Comparison of ENCODE assay signal across 33 cellular contexts in the genomic region with DNA sequence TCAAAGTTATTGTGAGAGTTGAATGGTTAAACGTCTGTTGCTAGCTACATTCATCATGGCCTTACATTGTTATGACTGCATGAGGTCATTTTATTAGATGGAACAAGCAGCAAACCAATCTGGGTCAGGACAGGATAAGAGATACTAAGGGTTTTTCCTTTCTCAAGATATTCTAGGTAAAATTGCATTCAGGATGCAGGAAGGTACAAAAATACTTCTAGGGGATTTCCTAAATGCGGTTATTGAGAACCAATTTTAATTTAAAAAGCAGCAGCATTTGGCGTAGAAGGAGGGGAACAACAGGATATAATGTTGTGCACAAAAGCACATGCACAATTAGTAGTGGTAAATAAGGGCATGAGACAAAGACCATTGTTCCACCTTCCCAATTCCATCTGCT. TPM values are rescaled to one million over a fixed set of nuclear protein-coding genes. Genes with fewer than 3 reads are reported as not detected.
DNase-seq lines count a peak whose midpoint lies in the region; ATAC-seq, FAIRE-seq and TF ChIP-seq lines count a peak whose summit lies in the region.
"Had no signal": no experiment of that assay in that cellular context is flagged by ENCODE, and none has a peak within 500 bp of the region (broad histone marks: within the 10 kb centered on the region; RNA-seq: fewer than 3 reads in every experiment).

No MANE protein-coding gene starts in this region.

- FAIRE-seq in GM12892 (lab: Jason Lieb, UNC): peak; percentile 71
- FAIRE-seq: kidney, RCC 7860 had no signal

- no peak overlapping the region for H2AFZ ChIP-seq in MM.1S (ENCODE audit: low read length)

- H3K9me3 ChIP-seq in BLaER1 (peaks cover 5% of the 10 kb centered on the region; the same call in 1 of the 2 replicates), MM.1S (replicated peaks; ENCODE audit: insufficient read depth, low read length) (no peaks in the 10 kb centered on the region), uterus (no peaks in the 10 kb centered on the region)
- H3K9me3 ChIP-seq in CD4-positive, alpha-beta memory T cell (ENCODE audit: control insufficient read depth in 1 of 2, low read length in 2 of 2): peaks cover 0 to 7% of the 10 kb centered on the region in 2 donors
- H3K9me3 ChIP-seq: BLaER1 treated with 17β-estradiol and CSF1 and Interleukin-3, amounts not matched to agents 10 nM and 100 nM; neutrophil; SJCRH30; thyroid gland had no signal

- no peak overlapping the region for H3K9ac ChIP-seq in BLaER1
- H3K9ac ChIP-seq in MM.1S (ENCODE audit: low read length): no peak overlapping the region
- H3K9ac ChIP-seq: BLaER1 treated with 17β-estradiol and CSF1 and Interleukin-3, amounts not matched to agents 10 nM and 100 nM had no signal

- H3K4me1 Mint-ChIP-seq in CD4-positive, alpha-beta memory T cell: no peaks in the 10 kb centered on the region
- H3K4me1 Mint-ChIP-seq: activated T-helper 17 cell treated with anti-CD3 and anti-CD28 coated beads, Interleukin-2, amount 50 U/mL, for 72 hours; memory B cell; stimulated activated naive CD8-positive, alpha-beta T cell treated with anti-CD3 and anti-CD28 coated beads, Interleukin-15, amount 100 ng/mL, for 72 hours; T-cell had no signal

- no peak overlapping the region for H3K4me3 Mint-ChIP-seq in CD4-positive, alpha-beta memory T cell
- H3K4me3 Mint-ChIP-seq: activated CD4-positive, alpha-beta memory T cell treated with anti-CD3 and anti-CD28 coated beads for 36 hours; activated naive CD8-positive, alpha-beta T cell; activated T-helper 17 cell treated with anti-CD3 and anti-CD28 coated beads, Interleukin-2, amount 50 U/mL, for 72 hours; dendritic cell treated with granulocyte-macrophage colony-stimulating factor and Interleukin-4, amounts not matched to agents 40 ng/mL and 50 ng/mL, for 4 days; memory B cell; stimulated activated naive CD8-positive, alpha-beta T cell treated with anti-CD3 and anti-CD28 coated beads, Interleukin-15, amount 100 ng/mL, for 72 hours; T-cell had no signal

- ATAC-seq in GM21786 (IDR thresholded peaks at IDR 0.05; ENCODE audit: unreplicated experiment): peak; percentile 44
- ATAC-seq in HG02623 (IDR thresholded peaks at IDR 0.05; ENCODE audit: unreplicated experiment): no peak
- ATAC-seq: activated T-helper 17 cell treated with anti-CD3 and anti-CD28 coated beads, Interleukin-2, amount 50 U/mL, for 72 hours; stimulated activated naive CD8-positive, alpha-beta T cell treated with anti-CD3 and anti-CD28 coated beads, Interleukin-15, amount 100 ng/mL, for 72 hours; T-cell had no signal

- peaks cover 3 to 28% (median 14%) of the 10 kb centered on the region in 8 donors for H3K9me3 Mint-ChIP-seq in CD4-positive, alpha-beta memory T cell
- H3K9me3 Mint-ChIP-seq: dendritic cell treated with granulocyte-macrophage colony-stimulating factor and Interleukin-4, amounts not matched to agents 40 ng/mL and 50 ng/mL, for 4 days had no signal

- POLR2A ChIA-PET in CD4-positive, alpha-beta memory T cell (lab: Charles Lee; ENCODE audit: partially characterized antibody): no interaction called here

- no peaks in the 10 kb centered on the region for H4K20me1 ChIP-seq in BLaER1
- no peaks in the 10 kb centered on the region for H4K20me1 ChIP-seq in MM.1S (ENCODE audit: insufficient read depth, low read length)
- H4K20me1 ChIP-seq: BLaER1 treated with 17β-estradiol and CSF1 and Interleukin-3, amounts not matched to agents 10 nM and 100 nM had no signal

- no peak for DNase-seq in GM12892 (ENCODE audit: insufficient read length)
- DNase-seq in MM.1S: peak; percentile 53
- DNase-seq in CD4-positive, alpha-beta memory T cell: no peak
- DNase-seq in uterus: no peak
- DNase-seq in inferior parietal cortex (ENCODE audit: extremely low spot score): no peak
- DNase-seq: activated CD4-positive, alpha-beta memory T cell treated with anti-CD3 and anti-CD28 coated beads for 36 hours; activated CD4-positive, CD25-positive, alpha-beta regulatory T cell; activated CD8-positive, alpha-beta memory T cell treated with anti-CD3 and anti-CD28 coated beads, Interleukin-2, amount 50 U/mL, for 48 hours; aorta; Calu3; kidney; NCI-H1092 treated with DMSO at 0.1 percent for 48 hours; NCI-H2029; NCI-H446 treated with DMSO at 0.1 percent for 48 hours; SJCRH30; stimulated activated CD4-positive, alpha-beta T cell treated with anti-CD3 and anti-CD28 coated beads, Interleukin-15, amount 100 ng/mL, for 24 hours; stimulated activated naive CD8-positive, alpha-beta T cell treated with anti-CD3 and anti-CD28 coated beads, Interleukin-15, amount 100 ng/mL, for 72 hours; T-cell; thyroid gland had no signal

- H3K27me3 ChIP-seq in BLaER1 (no peaks in the 10 kb centered on the region), MM.1S (replicated peaks; ENCODE audit: insufficient read depth, low read length) (no peaks in the 10 kb centered on the region), uterus (no peaks in the 10 kb centered on the region)
- H3K27me3 ChIP-seq in CD4-positive, alpha-beta memory T cell (ENCODE audit: insufficient read depth, low read length): no peaks in the 10 kb centered on the region
- H3K27me3 ChIP-seq: BLaER1 treated with 17β-estradiol and CSF1 and Interleukin-3, amounts not matched to agents 10 nM and 100 nM; cardiac muscle cell; neutrophil; SJCRH30; thyroid gland had no signal

- H3K27me3 Mint-ChIP-seq in CD4-positive, alpha-beta memory T cell: no peaks in the 10 kb centered on the region
- H3K27me3 Mint-ChIP-seq: activated CD4-positive, alpha-beta memory T cell treated with anti-CD3 and anti-CD28 coated beads for 36 hours; activated naive CD8-positive, alpha-beta T cell; activated T-helper 17 cell treated with anti-CD3 and anti-CD28 coated beads, Interleukin-2, amount 50 U/mL, for 72 hours; dendritic cell treated with granulocyte-macrophage colony-stimulating factor and Interleukin-4, amounts not matched to agents 40 ng/mL and 50 ng/mL, for 4 days; memory B cell; progenitor cell of endocrine pancreas; stimulated activated naive CD8-positive, alpha-beta T cell treated with anti-CD3 and anti-CD28 coated beads, Interleukin-15, amount 100 ng/mL, for 72 hours; T-cell had no signal

- peak overlapping the region; percentile 5; the same call in 1 of the 2 replicates for H3K4me2 ChIP-seq in BLaER1
- peak overlapping the region; percentile 16; the same call in 1 of the 2 replicates for H3K4me2 ChIP-seq in MM.1S (ENCODE audit: low read depth, low read length)

- intact Hi-C loops in CD4-positive, alpha-beta memory T cell (cut with micrococcal nuclease): loop anchor here (2.0 kb wide), 1 partner anchor 13 kb away; no protein-coding TSS in a partner anchor
- intact Hi-C loops in uterus (cut with DNase I; ENCODE audit: low total_unique reads): no loop called here

- no peak overlapping the region for H3K4me3 ChIP-seq in BLaER1
- H3K4me3 ChIP-seq in MM.1S (ENCODE audit: low read length): no peak overlapping the region
- no peak overlapping the region for H3K4me3 ChIP-seq in CD4-positive, alpha-beta memory T cell (ENCODE audit: low read length in 2 of 2)
- H3K4me3 ChIP-seq in uterus: no peak overlapping the region
- H3K4me3 ChIP-seq: BLaER1 treated with 17β-estradiol and CSF1 and Interleukin-3, amounts not matched to agents 10 nM and 100 nM; cardiac muscle cell; SJCRH30; thyroid gland had no signal

- no peaks in the 10 kb centered on the region for H3K9me2 ChIP-seq in MM.1S (replicated peaks; ENCODE audit: insufficient read depth, low read length)

- CTCF ChIA-PET in CD4-positive, alpha-beta memory T cell (lab: Charles Lee; ENCODE audit: partially characterized antibody): no interaction called here

- H3K4me1 ChIP-seq in BLaER1: no peaks in the 10 kb centered on the region
- H3K4me1 ChIP-seq in MM.1S (ENCODE audit: low read length): peaks cover 10% of the 10 kb centered on the region
- no peaks in the 10 kb centered on the region for H3K4me1 ChIP-seq in CD4-positive, alpha-beta memory T cell (ENCODE audit: insufficient read depth, low read length)
- H3K4me1 ChIP-seq in uterus: no peaks in the 10 kb centered on the region
- H3K4me1 ChIP-seq: SJCRH30, thyroid gland had no signal

- no peaks in the 10 kb centered on the region for H3K79me2 ChIP-seq in MM.1S (ENCODE audit: low read length)

- TF ChIP-seq CTCF in MM.1S (IDR thresholded peaks at IDR 0.05; ENCODE audit: low read length) (no peak), uterus (IDR thresholded peaks at IDR 0.05) (no peak)

- H3K36me3 Mint-ChIP-seq in CD4-positive, alpha-beta memory T cell: no peaks in the 10 kb centered on the region
- H3K36me3 Mint-ChIP-seq: activated CD4-positive, alpha-beta memory T cell treated with anti-CD3 and anti-CD28 coated beads for 36 hours; activated naive CD8-positive, alpha-beta T cell; memory B cell; T-cell had no signal

- H3F3A ChIP-seq in MM.1S (ENCODE audit: insufficient read depth, low read length): no peaks in the 10 kb centered on the region

- no peak overlapping the region for H3K27ac Mint-ChIP-seq in CD4-positive, alpha-beta memory T cell
- H3K27ac Mint-ChIP-seq: activated CD4-positive, alpha-beta memory T cell treated with anti-CD3 and anti-CD28 coated beads for 36 hours; activated naive CD8-positive, alpha-beta T cell; activated T-helper 17 cell treated with anti-CD3 and anti-CD28 coated beads, Interleukin-2, amount 50 U/mL, for 72 hours; dendritic cell treated with granulocyte-macrophage colony-stimulating factor and Interleukin-4, amounts not matched to agents 40 ng/mL and 50 ng/mL, for 4 days; memory B cell; progenitor cell of endocrine pancreas; stimulated activated naive CD8-positive, alpha-beta T cell treated with anti-CD3 and anti-CD28 coated beads, Interleukin-15, amount 100 ng/mL, for 72 hours; T-cell had no signal

- H3K36me3 ChIP-seq in BLaER1 (no peaks in the 10 kb centered on the region), MM.1S (replicated peaks; ENCODE audit: insufficient read depth, low read length) (no peaks in the 10 kb centered on the region), uterus (no peaks in the 10 kb centered on the region)
- no peaks in the 10 kb centered on the region for H3K36me3 ChIP-seq in CD4-positive, alpha-beta memory T cell (ENCODE audit: insufficient read depth, low read length)
- H3K36me3 ChIP-seq: BLaER1 treated with 17β-estradiol and CSF1 and Interleukin-3, amounts not matched to agents 10 nM and 100 nM; cardiac muscle cell; neutrophil; SJCRH30; thyroid gland had no signal

- no peak for TF ChIP-seq POLR2A in GM12892 (IDR thresholded peaks at IDR 0.05; ENCODE audit: low read depth, low read length)
- TF ChIP-seq POLR2A in uterus (IDR thresholded peaks at IDR 0.05): no peak

- H3K27ac ChIP-seq in BLaER1: no peak overlapping the region
- peak overlapping the region; percentile 42; the same call in 1 of the 2 replicates for H3K27ac ChIP-seq in MM.1S (ENCODE audit: low read length)
- no peak overlapping the region for H3K27ac ChIP-seq in CD4-positive, alpha-beta memory T cell (ENCODE audit: low read depth, low read length)
- no peak overlapping the region for H3K27ac ChIP-seq in uterus
- H3K27ac ChIP-seq: BLaER1 treated with 17β-estradiol and CSF1 and Interleukin-3, amounts not matched to agents 10 nM and 100 nM; cardiac muscle cell; neutrophil; SJCRH30; thyroid gland had no signal

RNA-seq across cellular contexts. Expression of a gene that starts 39.2 kb away (rescaled TPM):
- polyA plus RNA-seq in GM12892 (2012; ENCODE audit: missing spikeins): 0.34 TPM
- not detected for total RNA-seq in CD4-positive, alpha-beta memory T cell
- not detected for polyA plus RNA-seq in CD4-positive, alpha-beta memory T cell
- total RNA-seq in uterus: 10 to 100 TPM in 2 of 4 donors, 1 to 10 TPM in 2; 1.5 to 15.6 (median 9.4) TPM
- total RNA-seq: activated CD4-positive, alpha-beta memory T cell treated with anti-CD3 and anti-CD28 coated beads for 36 hours; activated T-helper 17 cell treated with anti-CD3 and anti-CD28 coated beads, Interleukin-2, amount 50 U/mL, for 72 hours; T-cell had no signal

RNA-seq across cellular contexts. Expression of a gene that starts 42.5 kb away (rescaled TPM):
- polyA plus RNA-seq in GM12892 (2012; ENCODE audit: missing spikeins): not detected
- total RNA-seq in CD4-positive, alpha-beta memory T cell: not detected
- polyA plus RNA-seq in CD4-positive, alpha-beta memory T cell: not detected
- total RNA-seq in uterus: 1 to 10 TPM in 1 of 4 donors, under 1 TPM in 1, not detected in 2; 0.24 to 1.2 TPM
- total RNA-seq: activated CD4-positive, alpha-beta memory T cell treated with anti-CD3 and anti-CD28 coated beads for 36 hours; activated T-helper 17 cell treated with anti-CD3 and anti-CD28 coated beads, Interleukin-2, amount 50 U/mL, for 72 hours; Calu3; glomerular endothelial cell; myocyte; progenitor cell of endocrine pancreas; T-cell had no signal
